Comparison of ENCODE assay signal across 26 cellular contexts in the genomic region with DNA sequence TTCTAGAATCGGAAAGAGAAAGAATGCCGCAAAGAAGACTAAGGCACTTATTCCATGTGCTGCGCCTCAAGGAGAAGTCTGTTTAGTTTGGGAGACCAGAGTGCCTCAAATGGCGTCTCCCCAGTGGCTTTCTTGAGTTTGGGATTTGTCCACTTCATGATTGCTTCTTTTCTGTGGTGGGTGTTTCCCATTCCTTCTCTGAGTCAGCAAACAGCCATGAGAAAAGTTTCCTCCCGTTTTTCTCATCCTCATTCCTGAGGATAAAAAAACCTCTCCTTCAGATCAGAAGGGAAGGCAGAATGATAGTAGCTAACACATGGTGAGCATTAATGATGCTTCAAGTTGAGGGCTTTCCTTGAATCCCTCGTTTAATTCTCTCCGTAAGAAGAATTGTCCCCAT.
DNase-seq lines count a peak whose midpoint lies in the region; ATAC-seq, FAIRE-seq and TF ChIP-seq lines count a peak whose summit lies in the region.
"Had no signal": no experiment of that assay in that cellular context is flagged by ENCODE, and none has a peak within 500 bp of the region (broad histone marks: within the 10 kb centered on the region; RNA-seq: fewer than 3 reads in every experiment).

No MANE protein-coding gene starts in this region.

- no peak for ATAC-seq in GM18520 (IDR thresholded peaks at IDR 0.05; ENCODE audit: unreplicated experiment)
- ATAC-seq: GM12878, right cardiac atrium had no signal

- TF ChIP-seq POLR2A in H54 (IDR thresholded peaks at IDR 0.05; ENCODE audit: low read depth, low read length) = no peak

- FAIRE-seq in H54 (lab: Jason Lieb, UNC) = no peak
- FAIRE-seq: GM12878, pancreas, TTC549 had no signal

- no peak for TF ChIP-seq CTCF in epithelial cell of esophagus (IDR thresholded peaks at IDR 0.05; ENCODE audit: insufficient read depth, low read depth, low read length, missing control alignments)

- DNase-seq in Daoy (ENCODE audit: low read depth) (peak; percentile 20), M059J (ENCODE audit: low read depth) (peak; percentile 18), epithelial cell of esophagus (ENCODE audit: low read depth) (peak; percentile 42), stromal cell of bone marrow (ENCODE audit: low read depth) (peak; percentile 18), H54 (ENCODE audit: insufficient read length, low spot score) (no peak), HPDE6-E6E7 (ENCODE audit: extremely low spot score) (no peak)
- DNase-seq: activated CD4-positive, alpha-beta T cell treated with anti-CD3 and anti-CD28 coated beads for 1 hour; activated gamma-delta T cell treated with Interleukin-2 at 50 U/mL for 16 hours; DMS153; esophagus squamous epithelium; islet precursor cell; NCI-H2029; NCI-H345; pancreas; PC-9; right cardiac atrium; stimulated activated CD4-positive, alpha-beta T cell treated with anti-CD3 and anti-CD28 coated beads, Interleukin-12 subunit alpha, Interleukin-12 subunit beta, amount 100 ng/mL, for 4 hours; stimulated activated naive CD4-positive, alpha-beta T cell treated with Interleukin-2 at 50 U/mL for 16 hours had no signal

- H3K4me3 ChIP-seq in epithelial cell of esophagus (ENCODE audit: low read length) = no peak overlapping the region
- H3K4me3 ChIP-seq: cardiac muscle cell, coronary artery, esophagus squamous epithelium, GM12878, HAP-1, pancreas, PC-9, thoracic aorta, vagina had no signal

Comparison
In these comparisons a context has a peak if more than half of its experiments do, and no peak if none do; other contexts are left out.
1. DNase-seq: peak in Daoy (single experiment), M059J (single experiment), epithelial cell of esophagus (single experiment) and stromal cell of bone marrow (single experiment); none in H54 (single experiment) and HPDE6-E6E7 (single experiment).